ENCODE assay signal across 1 cellular context in the genomic region with DNA sequence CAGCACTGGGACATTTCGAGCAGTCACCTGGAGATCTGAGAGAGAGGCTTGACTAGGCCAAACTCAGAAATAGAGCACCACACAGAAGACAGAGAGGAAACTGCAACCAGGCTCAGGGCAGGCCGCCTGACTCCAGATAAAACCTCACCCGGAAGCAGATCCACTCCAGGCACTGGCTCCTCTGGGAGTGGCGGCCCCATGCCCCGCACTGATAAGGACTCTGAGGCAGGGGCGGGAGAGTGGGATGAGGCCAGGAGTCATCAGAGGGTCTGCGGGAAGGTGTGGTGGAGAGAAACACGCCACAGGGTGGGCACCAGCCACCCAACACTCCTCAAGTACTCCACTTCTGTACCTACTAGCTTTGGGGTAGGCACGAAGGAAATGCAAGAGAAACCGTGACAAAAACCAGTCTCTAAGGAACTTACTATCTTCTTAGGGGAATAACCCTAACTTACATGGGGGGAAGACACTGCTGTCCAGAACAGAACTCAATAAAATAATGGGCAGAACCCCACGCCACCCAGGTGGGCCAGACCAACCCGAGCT.
A peak's percentile ranks its signal among the peaks of the same experiment; 100 is the strongest.
TF ChIP-seq lines count a peak whose summit lies in the region.

No MANE protein-coding gene starts in this region.

TF ChIP-seq in K562, 482 proteins besides CTCF, POLR2A, EP300 and RAD21 (continued from another document and continues in another):
- TF ChIP-seq, protein P1, sequence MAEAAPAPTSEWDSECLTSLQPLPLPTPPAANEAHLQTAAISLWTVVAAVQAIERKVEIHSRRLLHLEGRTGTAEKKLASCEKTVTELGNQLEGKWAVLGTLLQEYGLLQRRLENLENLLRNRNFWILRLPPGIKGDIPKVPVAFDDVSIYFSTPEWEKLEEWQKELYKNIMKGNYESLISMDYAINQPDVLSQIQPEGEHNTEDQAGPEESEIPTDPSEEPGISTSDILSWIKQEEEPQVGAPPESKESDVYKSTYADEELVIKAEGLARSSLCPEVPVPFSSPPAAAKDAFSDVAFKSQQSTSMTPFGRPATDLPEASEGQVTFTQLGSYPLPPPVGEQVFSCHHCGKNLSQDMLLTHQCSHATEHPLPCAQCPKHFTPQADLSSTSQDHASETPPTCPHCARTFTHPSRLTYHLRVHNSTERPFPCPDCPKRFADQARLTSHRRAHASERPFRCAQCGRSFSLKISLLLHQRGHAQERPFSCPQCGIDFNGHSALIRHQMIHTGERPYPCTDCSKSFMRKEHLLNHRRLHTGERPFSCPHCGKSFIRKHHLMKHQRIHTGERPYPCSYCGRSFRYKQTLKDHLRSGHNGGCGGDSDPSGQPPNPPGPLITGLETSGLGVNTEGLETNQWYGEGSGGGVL (CRISPR knock-in tag; IDR thresholded peaks at IDR 0.05): no peak
- TF ChIP-seq GATA2 (CRISPR knock-in tag; IDR thresholded peaks at IDR 0.05): 0 out of 2 replicates have a peak, but pooled peaks have one; percentile 33
- TF ChIP-seq ETS2 (tag; IDR thresholded peaks at IDR 0.05; ENCODE audit: borderline replicate concordance, poor library complexity, severe bottlenecking): no peak
- TF ChIP-seq DPF2 (IDR thresholded peaks at IDR 0.05): peak; percentile 75
- no peak for TF ChIP-seq KAT7 (CRISPR knock-in tag; IDR thresholded peaks at IDR 0.05; ENCODE audit: borderline replicate concordance)
- TF ChIP-seq MYBL2 (IDR thresholded peaks at IDR 0.05; ENCODE audit: low read depth): no peak
- TF ChIP-seq MYBL2 (CRISPR knock-in tag; IDR thresholded peaks at IDR 0.05; ENCODE audit: borderline replicate concordance): no peak
- TF ChIP-seq, protein P2, sequence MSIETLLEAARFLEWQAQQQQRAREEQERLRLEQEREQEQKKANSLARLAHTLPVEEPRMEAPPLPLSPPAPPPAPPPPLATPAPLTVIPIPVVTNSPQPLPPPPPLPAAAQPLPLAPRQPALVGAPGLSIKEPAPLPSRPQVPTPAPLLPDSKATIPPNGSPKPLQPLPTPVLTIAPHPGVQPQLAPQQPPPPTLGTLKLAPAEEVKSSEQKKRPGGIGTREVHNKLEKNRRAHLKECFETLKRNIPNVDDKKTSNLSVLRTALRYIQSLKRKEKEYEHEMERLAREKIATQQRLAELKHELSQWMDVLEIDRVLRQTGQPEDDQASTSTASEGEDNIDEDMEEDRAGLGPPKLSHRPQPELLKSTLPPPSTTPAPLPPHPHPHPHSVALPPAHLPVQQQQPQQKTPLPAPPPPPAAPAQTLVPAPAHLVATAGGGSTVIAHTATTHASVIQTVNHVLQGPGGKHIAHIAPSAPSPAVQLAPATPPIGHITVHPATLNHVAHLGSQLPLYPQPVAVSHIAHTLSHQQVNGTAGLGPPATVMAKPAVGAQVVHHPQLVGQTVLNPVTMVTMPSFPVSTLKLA (conservative IDR thresholded peaks at IDR 0.05): 0 out of 4 replicates have a peak, but pooled peaks of 1 of the 2 experiments have one; percentile 19
- TF ChIP-seq MYNN (IDR thresholded peaks at IDR 0.05): no peak
- TF ChIP-seq MYNN (CRISPR knock-in tag; IDR thresholded peaks at IDR 0.05): no peak
- peak; percentile 55; the same call in 1 of the 2 replicates for TF ChIP-seq SMARCA4 (IDR thresholded peaks at IDR 0.05)
- TF ChIP-seq SMARCE1 (IDR thresholded peaks at IDR 0.05): peak; percentile 52; the same call in 1 of the 2 replicates
- no peak for TF ChIP-seq CHD7 (IDR thresholded peaks at IDR 0.05; ENCODE audit: low read depth, low read length)
- 0 out of 3 replicates have a peak, but pooled peaks of 1 of the 2 experiments have one; percentile 25 for TF ChIP-seq CBX3 (IDR thresholded peaks at IDR 0.05; ENCODE audit: borderline replicate concordance in 1 of 2, low read length in 2 of 2)
- peak; percentile 30; the same call in 1 of the 2 replicates for TF ChIP-seq ZNF316 (IDR thresholded peaks at IDR 0.05)
- TF ChIP-seq GABPA (tag; conservative IDR thresholded peaks at IDR 0.05; ENCODE audit: low read depth): peak; percentile 81
- TF ChIP-seq, protein P3, sequence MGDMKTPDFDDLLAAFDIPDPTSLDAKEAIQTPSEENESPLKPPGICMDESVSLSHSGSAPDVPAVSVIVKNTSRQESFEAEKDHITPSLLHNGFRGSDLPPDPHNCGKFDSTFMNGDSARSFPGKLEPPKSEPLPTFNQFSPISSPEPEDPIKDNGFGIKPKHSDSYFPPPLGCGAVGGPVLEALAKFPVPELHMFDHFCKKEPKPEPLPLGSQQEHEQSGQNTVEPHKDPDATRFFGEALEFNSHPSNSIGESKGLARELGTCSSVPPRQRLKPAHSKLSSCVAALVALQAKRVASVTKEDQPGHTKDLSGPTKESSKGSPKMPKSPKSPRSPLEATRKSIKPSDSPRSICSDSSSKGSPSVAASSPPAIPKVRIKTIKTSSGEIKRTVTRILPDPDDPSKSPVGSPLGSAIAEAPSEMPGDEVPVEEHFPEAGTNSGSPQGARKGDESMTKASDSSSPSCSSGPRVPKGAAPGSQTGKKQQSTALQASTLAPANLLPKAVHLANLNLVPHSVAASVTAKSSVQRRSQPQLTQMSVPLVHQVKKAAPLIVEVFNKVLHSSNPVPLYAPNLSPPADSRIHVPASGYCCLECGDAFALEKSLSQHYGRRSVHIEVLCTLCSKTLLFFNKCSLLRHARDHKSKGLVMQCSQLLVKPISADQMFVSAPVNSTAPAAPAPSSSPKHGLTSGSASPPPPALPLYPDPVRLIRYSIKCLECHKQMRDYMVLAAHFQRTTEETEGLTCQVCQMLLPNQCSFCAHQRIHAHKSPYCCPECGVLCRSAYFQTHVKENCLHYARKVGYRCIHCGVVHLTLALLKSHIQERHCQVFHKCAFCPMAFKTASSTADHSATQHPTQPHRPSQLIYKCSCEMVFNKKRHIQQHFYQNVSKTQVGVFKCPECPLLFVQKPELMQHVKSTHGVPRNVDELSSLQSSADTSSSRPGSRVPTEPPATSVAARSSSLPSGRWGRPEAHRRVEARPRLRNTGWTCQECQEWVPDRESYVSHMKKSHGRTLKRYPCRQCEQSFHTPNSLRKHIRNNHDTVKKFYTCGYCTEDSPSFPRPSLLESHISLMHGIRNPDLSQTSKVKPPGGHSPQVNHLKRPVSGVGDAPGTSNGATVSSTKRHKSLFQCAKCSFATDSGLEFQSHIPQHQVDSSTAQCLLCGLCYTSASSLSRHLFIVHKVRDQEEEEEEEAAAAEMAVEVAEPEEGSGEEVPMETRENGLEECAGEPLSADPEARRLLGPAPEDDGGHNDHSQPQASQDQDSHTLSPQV (IDR thresholded peaks at IDR 0.05): peak; percentile 93
- TF ChIP-seq COPS2 (conservative IDR thresholded peaks at IDR 0.05): no peak
- TF ChIP-seq, protein P4, sequence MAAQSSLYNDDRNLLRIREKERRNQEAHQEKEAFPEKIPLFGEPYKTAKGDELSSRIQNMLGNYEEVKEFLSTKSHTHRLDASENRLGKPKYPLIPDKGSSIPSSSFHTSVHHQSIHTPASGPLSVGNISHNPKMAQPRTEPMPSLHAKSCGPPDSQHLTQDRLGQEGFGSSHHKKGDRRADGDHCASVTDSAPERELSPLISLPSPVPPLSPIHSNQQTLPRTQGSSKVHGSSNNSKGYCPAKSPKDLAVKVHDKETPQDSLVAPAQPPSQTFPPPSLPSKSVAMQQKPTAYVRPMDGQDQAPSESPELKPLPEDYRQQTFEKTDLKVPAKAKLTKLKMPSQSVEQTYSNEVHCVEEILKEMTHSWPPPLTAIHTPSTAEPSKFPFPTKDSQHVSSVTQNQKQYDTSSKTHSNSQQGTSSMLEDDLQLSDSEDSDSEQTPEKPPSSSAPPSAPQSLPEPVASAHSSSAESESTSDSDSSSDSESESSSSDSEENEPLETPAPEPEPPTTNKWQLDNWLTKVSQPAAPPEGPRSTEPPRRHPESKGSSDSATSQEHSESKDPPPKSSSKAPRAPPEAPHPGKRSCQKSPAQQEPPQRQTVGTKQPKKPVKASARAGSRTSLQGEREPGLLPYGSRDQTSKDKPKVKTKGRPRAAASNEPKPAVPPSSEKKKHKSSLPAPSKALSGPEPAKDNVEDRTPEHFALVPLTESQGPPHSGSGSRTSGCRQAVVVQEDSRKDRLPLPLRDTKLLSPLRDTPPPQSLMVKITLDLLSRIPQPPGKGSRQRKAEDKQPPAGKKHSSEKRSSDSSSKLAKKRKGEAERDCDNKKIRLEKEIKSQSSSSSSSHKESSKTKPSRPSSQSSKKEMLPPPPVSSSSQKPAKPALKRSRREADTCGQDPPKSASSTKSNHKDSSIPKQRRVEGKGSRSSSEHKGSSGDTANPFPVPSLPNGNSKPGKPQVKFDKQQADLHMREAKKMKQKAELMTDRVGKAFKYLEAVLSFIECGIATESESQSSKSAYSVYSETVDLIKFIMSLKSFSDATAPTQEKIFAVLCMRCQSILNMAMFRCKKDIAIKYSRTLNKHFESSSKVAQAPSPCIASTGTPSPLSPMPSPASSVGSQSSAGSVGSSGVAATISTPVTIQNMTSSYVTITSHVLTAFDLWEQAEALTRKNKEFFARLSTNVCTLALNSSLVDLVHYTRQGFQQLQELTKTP (IDR thresholded peaks at IDR 0.05; ENCODE audit: low read depth in 1 of 2, partially characterized antibody in 2 of 2): no peak
- TF ChIP-seq, protein P5, sequence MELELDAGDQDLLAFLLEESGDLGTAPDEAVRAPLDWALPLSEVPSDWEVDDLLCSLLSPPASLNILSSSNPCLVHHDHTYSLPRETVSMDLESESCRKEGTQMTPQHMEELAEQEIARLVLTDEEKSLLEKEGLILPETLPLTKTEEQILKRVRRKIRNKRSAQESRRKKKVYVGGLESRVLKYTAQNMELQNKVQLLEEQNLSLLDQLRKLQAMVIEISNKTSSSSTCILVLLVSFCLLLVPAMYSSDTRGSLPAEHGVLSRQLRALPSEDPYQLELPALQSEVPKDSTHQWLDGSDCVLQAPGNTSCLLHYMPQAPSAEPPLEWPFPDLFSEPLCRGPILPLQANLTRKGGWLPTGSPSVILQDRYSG (tag; conservative IDR thresholded peaks at IDR 0.05; ENCODE audit: low read depth): 0 out of 2 replicates have a peak, but pooled peaks have one; percentile 34
- TF ChIP-seq POLR2H (tag; IDR thresholded peaks at IDR 0.05; ENCODE audit: low read depth): no peak
- TF ChIP-seq E2F3 (CRISPR knock-in tag; IDR thresholded peaks at IDR 0.05): no peak
- TF ChIP-seq CBFA2T2 (conservative IDR thresholded peaks at IDR 0.05): peak; percentile 36
- no peak for TF ChIP-seq KDM2B (CRISPR knock-in tag; IDR thresholded peaks at IDR 0.05)
- no peak for TF ChIP-seq PHB2 (IDR thresholded peaks at IDR 0.05; ENCODE audit: low read depth)
- no peak for TF ChIP-seq NR4A1 (CRISPR knock-in tag; IDR thresholded peaks at IDR 0.05)
- TF ChIP-seq NR4A1 (tag; IDR thresholded peaks at IDR 0.05): peak; percentile 68
- TF ChIP-seq MXI1 (IDR thresholded peaks at IDR 0.05; ENCODE audit: low read depth, low read length): no peak
- TF ChIP-seq TAF7 (tag; IDR thresholded peaks at IDR 0.05): no peak
- TF ChIP-seq TRIM24 (IDR thresholded peaks at IDR 0.05): peak in 1 of 2 experiments; percentile 10; a peak in 1 of 4 replicates
- TF ChIP-seq NR2C1 (IDR thresholded peaks at IDR 0.05): peak; percentile 96
- peak; percentile 97 for TF ChIP-seq NR2C1 (tag; IDR thresholded peaks at IDR 0.05)
